ENCODE assay signal across 8 cellular contexts in the genomic region with DNA sequence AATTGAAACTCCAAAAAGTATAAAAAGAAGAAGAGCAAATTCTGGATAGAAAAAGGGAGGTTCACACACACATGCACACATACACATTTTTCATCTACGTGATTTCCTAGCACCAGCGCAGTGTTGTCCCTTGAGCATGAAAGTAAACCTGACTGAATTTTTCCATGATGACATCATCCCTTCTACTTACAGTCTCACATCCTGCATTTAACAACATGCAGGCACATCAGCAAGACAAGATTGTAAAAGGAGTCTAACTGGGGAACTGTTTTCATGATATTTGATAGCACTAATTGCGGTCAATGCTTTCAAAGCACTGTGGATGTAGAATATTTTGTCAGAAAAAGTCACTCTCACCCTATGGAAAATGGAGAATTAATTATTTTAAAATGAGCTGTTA. TPM values are rescaled to one million over a fixed set of nuclear protein-coding genes. Genes with fewer than 3 reads are reported as not detected.
DNase-seq lines count a peak whose midpoint lies in the region; ATAC-seq and TF ChIP-seq lines count a peak whose summit lies in the region.

No MANE protein-coding gene starts in this region.

- no peaks in the 10 kb centered on the region for H3K4me1 ChIP-seq in PC-9 (replicated peaks; ENCODE audit: insufficient read depth)

- intact Hi-C loops in PC-9 (cut with micrococcal nuclease; ENCODE audit: unreplicated experiment) = no loop called here

- no peaks in the 10 kb centered on the region for H3F3A ChIP-seq in PC-9 (ENCODE audit: insufficient read depth, low read depth)

- no peak overlapping the region for H3K27ac ChIP-seq in PC-9

- H4K20me1 ChIP-seq in PC-9 (ENCODE audit: insufficient read depth) = no peaks in the 10 kb centered on the region

- no peaks in the 10 kb centered on the region for H3K9me3 ChIP-seq in PC-9 (ENCODE audit: insufficient read depth, low read depth)

- no peaks in the 10 kb centered on the region for H3K79me2 ChIP-seq in PC-9 (ENCODE audit: low read depth)

- no peak for ATAC-seq in HG02642 (IDR thresholded peaks at IDR 0.05; ENCODE audit: poor library complexity, unreplicated experiment)

- BruUV-seq in PC-9 (replicated peaks; lab: Mats Ljungman, UMichigan) = no TSS peak

- TF ChIP-seq CTCF in HFF-Myc (IDR thresholded peaks at IDR 0.05; ENCODE audit: low read depth, low read length, missing control alignments) = no peak
- TF ChIP-seq CTCF in PC-9 (conservative IDR thresholded peaks at IDR 0.05) = no peak
- no peak for TF ChIP-seq CTCF in fibroblast of mammary gland (conservative IDR thresholded peaks at IDR 0.05; ENCODE audit: control insufficient read depth, insufficient read depth, low read depth, low read length)

- DNase-seq in DMS 273 (lab: John Stamatoyannopoulos, UW; ENCODE audit: unreplicated experiment) (peak; percentile 74), HFF-Myc (ENCODE audit: extremely low read depth, low read depth) (peak; percentile 60), PC-9 (peak; percentile 12 to 58), fibroblast of mammary gland (ENCODE audit: low read depth) (peak; percentile 22), retina (peak; percentile 58), DMS114 treated with DMSO at 0.1 percent for 48 hours (lab: John Stamatoyannopoulos, UW; ENCODE audit: unreplicated experiment) (no peak), G401 (ENCODE audit: low spot score) (no peak)

- in situ Hi-C loops in G401 (cut with HindIII; ENCODE audit: low sequenced_read_pairs) = no loop called here

- H3K9me2 ChIP-seq in PC-9 (ENCODE audit: insufficient read depth) = no peaks in the 10 kb centered on the region

- no peak overlapping the region for H2AFZ ChIP-seq in PC-9

- POLR2A ChIA-PET in PC-9 (lab: Charles Lee; ENCODE audit: unreplicated experiment) = no interaction called here

- no peaks in the 10 kb centered on the region for H3K27me3 ChIP-seq in PC-9 (ENCODE audit: insufficient read depth, low read depth)

- H3K4me2 ChIP-seq in PC-9 = no peak overlapping the region

- H3K4me3 ChIP-seq in HFF-Myc (replicated peaks; ENCODE audit: low read depth, low read length) (no peak overlapping the region), PC-9 (no peak overlapping the region), fibroblast of mammary gland (ENCODE audit: control insufficient read depth, low read depth, low read length) (no peak overlapping the region)

- CTCF ChIA-PET in PC-9 (lab: Charles Lee) = interaction anchor here (0.5 to 1.0 kb wide), 2 partner anchors 85 to 86 kb away, joined by 3 to 4 read pairs; no protein-coding TSS in a partner anchor

- no peaks in the 10 kb centered on the region for H3K36me3 ChIP-seq in PC-9 (ENCODE audit: low read depth)

RNA-seq across cellular contexts. Expression of gene GAS2, which starts 36.6 kb away (rescaled TPM):
- 2.8 and 3.2 TPM in 2 replicates for total RNA-seq in PC-9 (2021)
- total RNA-seq in G401 (2014; rRNA removed; shearing (Covaris generic)) = not detected in 2 replicates

Comparison
In these comparisons a context has a peak if more than half of its experiments do, and no peak if none do; other contexts are left out.
1. DNase-seq: peak in DMS 273 (single experiment), HFF-Myc (single experiment), PC-9 (2 of 2), fibroblast of mammary gland (single experiment) and retina (single experiment); none in DMS114 treated with DMSO at 0.1 percent for 48 hours (single experiment) and G401 (single experiment).